ENCODE assay signal across 1 cellular context in the genomic region with DNA sequence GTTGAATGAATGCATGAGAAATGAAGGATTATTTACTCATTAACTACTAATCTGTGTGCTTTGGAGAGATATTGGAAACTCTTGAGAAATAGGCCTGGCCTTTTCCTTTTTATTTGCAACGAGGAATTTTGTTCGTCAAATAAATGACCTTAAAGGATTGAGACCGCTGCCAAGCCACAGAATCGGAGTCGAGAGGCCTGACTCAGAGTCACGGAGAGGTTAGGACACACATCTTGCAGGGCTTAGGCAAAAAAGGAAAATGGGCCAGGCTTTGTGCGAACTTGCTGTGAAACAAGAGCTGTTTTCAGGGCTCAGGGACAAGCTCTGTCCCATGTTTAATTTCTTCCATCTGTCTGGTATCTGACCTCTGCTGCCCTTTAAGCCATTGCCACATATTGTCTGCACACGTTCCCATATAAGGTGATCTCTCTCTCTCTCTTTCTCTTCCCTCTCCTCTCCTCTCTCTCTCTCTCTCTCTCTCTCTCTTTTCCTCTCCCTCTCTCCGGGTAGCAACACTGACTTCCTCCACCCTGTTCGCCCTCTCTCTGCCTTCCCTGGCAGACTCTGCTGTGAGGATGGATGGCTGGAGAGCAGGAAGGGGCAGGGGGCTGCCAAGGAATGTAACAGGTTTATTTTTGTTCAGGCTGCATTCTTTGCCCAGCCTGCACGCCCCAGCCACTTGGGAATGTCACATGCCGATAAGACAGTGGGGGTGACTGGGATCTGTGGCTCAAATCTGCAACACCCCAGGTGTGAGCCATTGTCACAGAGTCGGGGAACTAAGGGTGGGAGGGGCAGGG.
A peak's percentile ranks its signal among the peaks of the same experiment; 100 is the strongest.
TF ChIP-seq lines count a peak whose summit lies in the region.

No MANE protein-coding gene starts in this region.

TF ChIP-seq in HEK293, 187 proteins besides CTCF, POLR2A, EP300 and RAD21 (continued from another document):
- TF ChIP-seq, protein P1, sequence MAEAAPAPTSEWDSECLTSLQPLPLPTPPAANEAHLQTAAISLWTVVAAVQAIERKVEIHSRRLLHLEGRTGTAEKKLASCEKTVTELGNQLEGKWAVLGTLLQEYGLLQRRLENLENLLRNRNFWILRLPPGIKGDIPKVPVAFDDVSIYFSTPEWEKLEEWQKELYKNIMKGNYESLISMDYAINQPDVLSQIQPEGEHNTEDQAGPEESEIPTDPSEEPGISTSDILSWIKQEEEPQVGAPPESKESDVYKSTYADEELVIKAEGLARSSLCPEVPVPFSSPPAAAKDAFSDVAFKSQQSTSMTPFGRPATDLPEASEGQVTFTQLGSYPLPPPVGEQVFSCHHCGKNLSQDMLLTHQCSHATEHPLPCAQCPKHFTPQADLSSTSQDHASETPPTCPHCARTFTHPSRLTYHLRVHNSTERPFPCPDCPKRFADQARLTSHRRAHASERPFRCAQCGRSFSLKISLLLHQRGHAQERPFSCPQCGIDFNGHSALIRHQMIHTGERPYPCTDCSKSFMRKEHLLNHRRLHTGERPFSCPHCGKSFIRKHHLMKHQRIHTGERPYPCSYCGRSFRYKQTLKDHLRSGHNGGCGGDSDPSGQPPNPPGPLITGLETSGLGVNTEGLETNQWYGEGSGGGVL (tag by site-specific recombination; IDR thresholded peaks at IDR 0.05) = 0 out of 2 replicates have a peak, but pooled peaks have one; percentile 44
- TF ChIP-seq ZFHX2 (tag by site-specific recombination; conservative IDR thresholded peaks at IDR 0.05) = no peak
- TF ChIP-seq, protein P2, sequence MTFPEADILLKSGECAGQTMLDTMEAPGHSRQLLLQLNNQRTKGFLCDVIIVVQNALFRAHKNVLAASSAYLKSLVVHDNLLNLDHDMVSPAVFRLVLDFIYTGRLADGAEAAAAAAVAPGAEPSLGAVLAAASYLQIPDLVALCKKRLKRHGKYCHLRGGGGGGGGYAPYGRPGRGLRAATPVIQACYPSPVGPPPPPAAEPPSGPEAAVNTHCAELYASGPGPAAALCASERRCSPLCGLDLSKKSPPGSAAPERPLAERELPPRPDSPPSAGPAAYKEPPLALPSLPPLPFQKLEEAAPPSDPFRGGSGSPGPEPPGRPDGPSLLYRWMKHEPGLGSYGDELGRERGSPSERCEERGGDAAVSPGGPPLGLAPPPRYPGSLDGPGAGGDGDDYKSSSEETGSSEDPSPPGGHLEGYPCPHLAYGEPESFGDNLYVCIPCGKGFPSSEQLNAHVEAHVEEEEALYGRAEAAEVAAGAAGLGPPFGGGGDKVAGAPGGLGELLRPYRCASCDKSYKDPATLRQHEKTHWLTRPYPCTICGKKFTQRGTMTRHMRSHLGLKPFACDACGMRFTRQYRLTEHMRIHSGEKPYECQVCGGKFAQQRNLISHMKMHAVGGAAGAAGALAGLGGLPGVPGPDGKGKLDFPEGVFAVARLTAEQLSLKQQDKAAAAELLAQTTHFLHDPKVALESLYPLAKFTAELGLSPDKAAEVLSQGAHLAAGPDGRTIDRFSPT (tag by site-specific recombination; IDR thresholded peaks at IDR 0.05) = no peak
- TF ChIP-seq ZSCAN23 (tag by site-specific recombination; IDR thresholded peaks at IDR 0.05) = no peak
- no peak for TF ChIP-seq ZNF10 (tag by site-specific recombination; IDR thresholded peaks at IDR 0.05)
- TF ChIP-seq ZNF596 (tag by site-specific recombination; IDR thresholded peaks at IDR 0.05) = peak; percentile 91
- TF ChIP-seq, protein P3, sequence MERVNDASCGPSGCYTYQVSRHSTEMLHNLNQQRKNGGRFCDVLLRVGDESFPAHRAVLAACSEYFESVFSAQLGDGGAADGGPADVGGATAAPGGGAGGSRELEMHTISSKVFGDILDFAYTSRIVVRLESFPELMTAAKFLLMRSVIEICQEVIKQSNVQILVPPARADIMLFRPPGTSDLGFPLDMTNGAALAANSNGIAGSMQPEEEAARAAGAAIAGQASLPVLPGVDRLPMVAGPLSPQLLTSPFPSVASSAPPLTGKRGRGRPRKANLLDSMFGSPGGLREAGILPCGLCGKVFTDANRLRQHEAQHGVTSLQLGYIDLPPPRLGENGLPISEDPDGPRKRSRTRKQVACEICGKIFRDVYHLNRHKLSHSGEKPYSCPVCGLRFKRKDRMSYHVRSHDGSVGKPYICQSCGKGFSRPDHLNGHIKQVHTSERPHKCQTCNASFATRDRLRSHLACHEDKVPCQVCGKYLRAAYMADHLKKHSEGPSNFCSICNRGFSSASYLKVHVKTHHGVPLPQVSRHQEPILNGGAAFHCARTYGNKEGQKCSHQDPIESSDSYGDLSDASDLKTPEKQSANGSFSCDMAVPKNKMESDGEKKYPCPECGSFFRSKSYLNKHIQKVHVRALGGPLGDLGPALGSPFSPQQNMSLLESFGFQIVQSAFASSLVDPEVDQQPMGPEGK (tag by site-specific recombination; IDR thresholded peaks at IDR 0.05) = 0 out of 2 replicates have a peak, but pooled peaks have one; percentile 23
TF ChIP-seq in HEK293: peak in this region for 7.
